Comparison of ENCODE assay signal across 1 cellular context in genomic region chr14:103130965-103131364, GRCh38.
TF ChIP-seq lines count a peak whose summit lies in the region.

No MANE protein-coding gene starts in this region.

TF ChIP-seq in HepG2, 621 proteins besides CTCF, POLR2A, EP300 and RAD21:
- no peak for TF ChIP-seq ZNF281 (CRISPR knock-in tag; IDR thresholded peaks at IDR 0.05; ENCODE audit: borderline replicate concordance)
- TF ChIP-seq SMC3 (IDR thresholded peaks at IDR 0.05; ENCODE audit: low read length), result no peak
- TF ChIP-seq ZNF260 (CRISPR knock-in tag; IDR thresholded peaks at IDR 0.05; ENCODE audit: borderline replicate concordance, low read depth), result no peak
- no peak for TF ChIP-seq HMG20B (CRISPR knock-in tag; conservative IDR thresholded peaks at IDR 0.05)
